ENCODE assay signal across 9 cellular contexts in the genomic region with DNA sequence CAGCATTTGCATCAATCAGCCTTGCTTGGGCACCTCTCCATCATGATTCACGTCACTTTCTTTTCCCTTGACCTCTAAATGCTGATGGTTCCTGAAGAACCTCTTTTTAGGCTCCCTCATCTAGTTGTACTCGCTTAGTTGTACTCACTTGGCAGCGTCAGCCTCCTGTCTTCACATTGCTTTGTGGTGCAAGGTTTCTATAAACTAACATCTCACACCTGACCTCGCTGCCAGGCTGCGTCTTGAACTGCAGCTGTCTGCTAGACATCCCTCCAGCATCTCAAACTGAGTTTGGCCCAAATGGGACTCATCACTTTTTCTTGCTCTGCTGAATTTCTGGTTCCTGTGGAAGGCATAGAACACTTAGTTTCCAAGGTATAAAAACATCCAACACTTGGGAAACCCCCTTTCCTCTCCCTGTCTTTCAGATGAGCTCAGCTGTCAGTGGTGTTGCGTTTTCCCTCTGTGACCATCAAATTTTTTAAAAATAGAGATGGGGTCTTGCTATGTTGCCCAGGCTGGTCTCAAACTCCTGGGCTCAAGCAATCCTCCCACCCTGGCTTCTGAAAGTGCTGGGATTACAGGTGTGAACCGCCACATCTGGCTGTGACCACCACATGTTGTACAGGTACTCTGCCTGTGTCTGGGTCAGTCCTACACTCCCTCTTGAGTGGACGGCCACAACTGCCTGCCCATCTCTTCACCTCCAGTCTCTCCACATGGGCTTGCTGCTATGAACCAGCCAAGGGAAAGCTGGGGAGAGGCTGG.
"Had no signal": no experiment of that assay in that cellular context is flagged by ENCODE, and none has a peak within 500 bp of the region (broad histone marks: within the 10 kb centered on the region; RNA-seq: fewer than 3 reads in every experiment).

No MANE protein-coding gene starts in this region.

- FAIRE-seq: H54, HepG2 had no signal

- H3K4me3 Mint-ChIP-seq: H9, IgD-negative memory B cell had no signal

- H3K27ac ChIP-seq: HL-60 had no signal

- DNase-seq: GOT3, H9, HCEC 1CT, Kasumi-1, KG1 had no signal

- H3K36me3 Mint-ChIP-seq: IgD-negative memory B cell had no signal

- H3K27ac Mint-ChIP-seq: IgD-negative memory B cell had no signal

- ATAC-seq: HepG2 had no signal

- H3K4me1 Mint-ChIP-seq: IgD-negative memory B cell had no signal
